28 cellular contexts compared by ENCODE assay signal in the genomic region with DNA sequence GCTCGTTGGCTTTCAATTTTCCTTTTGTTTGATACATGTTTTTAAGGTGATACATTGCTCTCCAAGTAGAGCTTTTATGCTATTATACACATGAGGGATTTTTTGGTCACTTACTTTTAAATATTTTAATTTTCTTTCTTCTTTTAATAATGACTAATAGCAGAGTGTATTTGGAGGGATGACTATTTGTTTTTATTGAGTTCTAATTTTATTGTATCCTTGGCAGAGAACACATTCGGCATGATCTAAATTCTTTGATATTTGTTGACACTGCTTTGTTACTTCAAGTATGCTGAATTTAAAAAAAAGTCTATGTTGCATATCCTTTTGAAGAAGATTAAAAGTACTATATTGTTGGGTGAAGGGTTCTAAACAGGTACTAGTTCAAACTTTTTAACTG.
"Had no signal": no experiment of that assay in that cellular context is flagged by ENCODE, and none has a peak within 500 bp of the region (broad histone marks: within the 10 kb centered on the region; RNA-seq: fewer than 3 reads in every experiment).

No MANE protein-coding gene starts in this region.

- H3K4me1 ChIP-seq: SJCRH30 had no signal

- ATAC-seq: activated CD8-positive, alpha-beta memory T cell treated with anti-CD3 and anti-CD28 coated beads, Interleukin-2, amount 10 ng/mL, durations not matched to agents 7 days and 5 days; activated naive CD4-positive, alpha-beta T cell treated with anti-CD3 and anti-CD28 coated beads, Interleukin-2, amount 50 U/mL, for 72 hours; activated naive CD8-positive, alpha-beta T cell treated with anti-CD3 and anti-CD28 coated beads, Interleukin-2, amount 50 U/mL, for 24 hours; Panc1; Right ventricle myocardium inferior; WTC11 had no signal

- H3K9me3 ChIP-seq: ascending aorta, SJCRH30 had no signal

- H3K36me3 ChIP-seq: ascending aorta, SJCRH30 had no signal

- DNase-seq: activated CD4-positive, alpha-beta T cell treated with anti-CD3 and anti-CD28 coated beads for 48 hours; activated CD4-positive, alpha-beta T cell treated with anti-CD3 and anti-CD28 coated beads, Interleukin-2, amount 50 U/mL, for 4 hours; activated CD4-positive, CD25-positive, alpha-beta regulatory T cell treated with anti-CD3 and anti-CD28 coated beads, Interleukin-2, amount 50 U/mL, for 72 hours; activated CD8-positive, alpha-beta memory T cell treated with anti-CD3 and anti-CD28 coated beads, Interleukin-2, amount 10 ng/mL, durations not matched to agents 7 days and 5 days; activated effector memory CD4-positive, alpha-beta T cell treated with Interleukin-2 at 50 U/mL for 16 hours; activated naive CD4-positive, alpha-beta T cell treated with Interleukin-2 at 50 U/mL for 16 hours; activated naive CD8-positive, alpha-beta T cell treated with anti-CD3 and anti-CD28 coated beads, Interleukin-2, amount 50 U/mL, for 24 hours; activated T-cell treated with anti-CD3 and anti-CD28 coated beads, Interleukin-2, amount 50 U/mL, for 24 hours; amniotic stem cell; KG1; NCI-H1048; NCI-H1417 treated with DMSO at 0.1 percent for 48 hours; NCI-H1694; NCI-H2029; NCI-H2107; NCI-H2171 treated with DMSO at 0.1 percent for 48 hours; NCI-H226; NCI-H526 treated with DMSO at 0.1 percent for 48 hours; NCI-H82; NK-92 treated with Interleukin-12 subunit alpha and Interleukin-12 subunit beta, amount 100 ng/mL, for 24 hours; OCI-M1; RPMI8226; SJCRH30 had no signal

- H3K27me3 ChIP-seq: ascending aorta, SJCRH30 had no signal

- H3K27ac ChIP-seq: ascending aorta, SJCRH30 had no signal

- H3K4me3 ChIP-seq: ascending aorta, SJCRH30 had no signal
